1 cellular context compared by ENCODE assay signal in genomic region chr19:38143847-38144246, GRCh38.
TF ChIP-seq lines count a peak whose summit lies in the region.

No MANE protein-coding gene starts in this region.

TF ChIP-seq in HCT116, 20 proteins besides CTCF, POLR2A, EP300 and RAD21 (continued from another document):
- TF ChIP-seq, protein P1, sequence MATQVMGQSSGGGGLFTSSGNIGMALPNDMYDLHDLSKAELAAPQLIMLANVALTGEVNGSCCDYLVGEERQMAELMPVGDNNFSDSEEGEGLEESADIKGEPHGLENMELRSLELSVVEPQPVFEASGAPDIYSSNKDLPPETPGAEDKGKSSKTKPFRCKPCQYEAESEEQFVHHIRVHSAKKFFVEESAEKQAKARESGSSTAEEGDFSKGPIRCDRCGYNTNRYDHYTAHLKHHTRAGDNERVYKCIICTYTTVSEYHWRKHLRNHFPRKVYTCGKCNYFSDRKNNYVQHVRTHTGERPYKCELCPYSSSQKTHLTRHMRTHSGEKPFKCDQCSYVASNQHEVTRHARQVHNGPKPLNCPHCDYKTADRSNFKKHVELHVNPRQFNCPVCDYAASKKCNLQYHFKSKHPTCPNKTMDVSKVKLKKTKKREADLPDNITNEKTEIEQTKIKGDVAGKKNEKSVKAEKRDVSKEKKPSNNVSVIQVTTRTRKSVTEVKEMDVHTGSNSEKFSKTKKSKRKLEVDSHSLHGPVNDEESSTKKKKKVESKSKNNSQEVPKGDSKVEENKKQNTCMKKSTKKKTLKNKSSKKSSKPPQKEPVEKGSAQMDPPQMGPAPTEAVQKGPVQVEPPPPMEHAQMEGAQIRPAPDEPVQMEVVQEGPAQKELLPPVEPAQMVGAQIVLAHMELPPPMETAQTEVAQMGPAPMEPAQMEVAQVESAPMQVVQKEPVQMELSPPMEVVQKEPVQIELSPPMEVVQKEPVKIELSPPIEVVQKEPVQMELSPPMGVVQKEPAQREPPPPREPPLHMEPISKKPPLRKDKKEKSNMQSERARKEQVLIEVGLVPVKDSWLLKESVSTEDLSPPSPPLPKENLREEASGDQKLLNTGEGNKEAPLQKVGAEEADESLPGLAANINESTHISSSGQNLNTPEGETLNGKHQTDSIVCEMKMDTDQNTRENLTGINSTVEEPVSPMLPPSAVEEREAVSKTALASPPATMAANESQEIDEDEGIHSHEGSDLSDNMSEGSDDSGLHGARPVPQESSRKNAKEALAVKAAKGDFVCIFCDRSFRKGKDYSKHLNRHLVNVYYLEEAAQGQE (IDR thresholded peaks at IDR 0.05; ENCODE audit: low read depth), result no peak
- TF ChIP-seq SIN3A (IDR thresholded peaks at IDR 0.05; ENCODE audit: low read depth) (no peak), EZH2 (IDR thresholded peaks at IDR 0.05) (no peak), FOSL1 (IDR thresholded peaks at IDR 0.05; ENCODE audit: low read depth) (no peak), ZNF274 (IDR thresholded peaks at IDR 0.05; ENCODE audit: low read depth, low read length) (no peak), JUND (IDR thresholded peaks at IDR 0.05) (no peak), POLR2AphosphoS5 (IDR thresholded peaks at IDR 0.05; ENCODE audit: low read depth, low read length) (no peak)
- TF ChIP-seq, protein P2, sequence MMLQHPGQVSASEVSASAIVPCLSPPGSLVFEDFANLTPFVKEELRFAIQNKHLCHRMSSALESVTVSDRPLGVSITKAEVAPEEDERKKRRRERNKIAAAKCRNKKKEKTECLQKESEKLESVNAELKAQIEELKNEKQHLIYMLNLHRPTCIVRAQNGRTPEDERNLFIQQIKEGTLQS (IDR thresholded peaks at IDR 0.05), result no peak
- TF ChIP-seq, protein P3, sequence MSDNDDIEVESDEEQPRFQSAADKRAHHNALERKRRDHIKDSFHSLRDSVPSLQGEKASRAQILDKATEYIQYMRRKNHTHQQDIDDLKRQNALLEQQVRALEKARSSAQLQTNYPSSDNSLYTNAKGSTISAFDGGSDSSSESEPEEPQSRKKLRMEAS (IDR thresholded peaks at IDR 0.05), result no peak
